9 cellular contexts compared by ENCODE assay signal in the genomic region with DNA sequence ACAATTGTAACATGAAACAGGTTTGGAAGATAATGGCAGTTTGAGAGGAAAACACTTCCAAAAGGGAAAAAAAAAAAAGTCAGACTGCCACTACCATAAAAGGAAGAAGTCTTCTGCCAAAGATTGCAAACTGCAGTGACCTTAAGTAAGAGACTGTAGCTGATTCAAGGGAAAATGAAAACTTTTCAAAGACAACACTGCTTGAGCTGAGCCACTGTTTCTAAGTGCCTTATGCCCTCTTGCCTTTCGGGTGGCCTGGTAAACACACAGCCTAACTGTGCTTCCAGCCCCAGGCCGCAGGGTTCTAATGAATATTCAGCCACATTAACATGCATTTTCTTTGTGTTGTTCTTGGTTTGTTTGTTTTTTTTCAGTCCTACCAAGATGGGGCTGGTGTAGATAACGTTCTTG.
DNase-seq lines count a peak whose midpoint lies in the region; ATAC-seq and TF ChIP-seq lines count a peak whose summit lies in the region.
"Had no signal": no experiment of that assay in that cellular context is flagged by ENCODE, and none has a peak within 500 bp of the region (broad histone marks: within the 10 kb centered on the region; RNA-seq: fewer than 3 reads in every experiment).

No MANE protein-coding gene starts in this region.

- DNase-seq in brain microvascular endothelial cell (peak; percentile 39), iPS-NIHi7 (ENCODE audit: extremely low spot score) (peak; percentile 62), smooth muscle cell of the brain vasculature (ENCODE audit: low read depth, low spot score) (peak; percentile 65), HPDE6-E6E7 (ENCODE audit: extremely low spot score) (no peak), COR-L47 (lab: John Stamatoyannopoulos, UW) (no peak)

- no peak overlapping the region for H3K9ac ChIP-seq in HUES48 (ENCODE audit: low read depth, low read length)

- H3K27ac ChIP-seq in HUES48 (ENCODE audit: low read depth, low read length) (peak overlapping the region; percentile 81), brain microvascular endothelial cell (peak overlapping the region; percentile 66)
- H3K27ac ChIP-seq: neutrophil had no signal

- H3K36me3 ChIP-seq in HUES48 (ENCODE audit: control insufficient read depth, insufficient read depth, low read length) (no peaks in the 10 kb centered on the region), brain microvascular endothelial cell (replicated peaks) (no peaks in the 10 kb centered on the region)
- H3K36me3 ChIP-seq: neutrophil had no signal

- peaks cover 60% of the 10 kb centered on the region for H3K4me1 ChIP-seq in HUES48 (ENCODE audit: control insufficient read depth, insufficient read depth, low read length)

- no peaks in the 10 kb centered on the region for H3K27me3 ChIP-seq in HUES48 (ENCODE audit: control insufficient read depth, insufficient read depth, low read length)
- H3K27me3 ChIP-seq in brain microvascular endothelial cell (replicated peaks): no peaks in the 10 kb centered on the region
- H3K27me3 ChIP-seq: neutrophil had no signal

- in situ Hi-C loops in brain microvascular endothelial cell (cut with HindIII; ENCODE audit: low pct_ligation_motif_present, low sequenced_read_pairs): no loop called here

- H3K9me3 ChIP-seq in HUES48 (ENCODE audit: control insufficient read depth, insufficient read depth, low read length): no peaks in the 10 kb centered on the region
- H3K9me3 ChIP-seq: neutrophil had no signal

- TF ChIP-seq CTCF in brain microvascular endothelial cell (IDR thresholded peaks at IDR 0.05; ENCODE audit: low read depth, low read length, missing control alignments): no peak

- H3K4me3 ChIP-seq in HUES48 (ENCODE audit: low read depth, low read length) (peak overlapping the region; percentile 24; the same call in 1 of the 2 replicates), brain microvascular endothelial cell (ENCODE audit: low read depth, low read length) (no peak overlapping the region)

- ATAC-seq in HG02884 (IDR thresholded peaks at IDR 0.05; ENCODE audit: unreplicated experiment) (no peak), GM21723 (IDR thresholded peaks at IDR 0.05; ENCODE audit: unreplicated experiment) (no peak)

Comparison
In these comparisons a context has a peak if more than half of its experiments do, and no peak if none do; other contexts are left out.
1. DNase-seq: peak in brain microvascular endothelial cell (single experiment), iPS-NIHi7 (single experiment) and smooth muscle cell of the brain vasculature (single experiment); none in HPDE6-E6E7 (single experiment) and COR-L47 (single experiment).